ENCODE assay signal across 8 cellular contexts in genomic region chr2:160970052-160970846, GRCh38.
DNase-seq lines count a peak whose midpoint lies in the region; ATAC-seq, FAIRE-seq and TF ChIP-seq lines count a peak whose summit lies in the region.

No MANE protein-coding gene starts in this region.

- peak; percentile 81 for FAIRE-seq in HepG2 (lab: Jason Lieb, UNC)

- no peaks in the 10 kb centered on the region for H3K36me3 Mint-ChIP-seq in activated naive CD4-positive, alpha-beta T cell treated with anti-CD3 and anti-CD28 coated beads, Interleukin-2, amount 50 U/mL, for 72 hours

- H3K9me2 ChIP-seq in GM23248 (ENCODE audit: insufficient read depth) = no peaks in the 10 kb centered on the region

- CTCF ChIA-PET in HepG2 (lab: Yijun Ruan, JAX; ENCODE audit: low intra/inter-chr PET ratio, low total read pairs) = interaction anchor here (0.6 to 2.2 kb wide), 6 partner anchors 388 to 860 kb away, joined by 3 to 12 read pairs (median 5); no protein-coding TSS in a partner anchor

- no peaks in the 10 kb centered on the region for H3K9me3 Mint-ChIP-seq in activated naive CD4-positive, alpha-beta T cell treated with anti-CD3 and anti-CD28 coated beads, Interleukin-2, amount 50 U/mL, for 72 hours

- H3K9me3 ChIP-seq in GM23248 (ENCODE audit: low read depth) (no peaks in the 10 kb centered on the region), HepG2 (ENCODE audit: low read length) (no peaks in the 10 kb centered on the region), upper lobe of right lung (no peaks in the 10 kb centered on the region)

- intact Hi-C loops in HepG2 (cut with micrococcal nuclease; ENCODE audit: unreplicated experiment) = loop anchor here (1.0 to 10.0 kb wide), 8 partner anchors 275 to 860 kb away; partner anchors contain the start of gene RBMS1
- intact Hi-C loops in upper lobe of right lung (cut with DNase I) = no loop called here

- H3K36me3 ChIP-seq in GM23248 (ENCODE audit: low read depth) = no peaks in the 10 kb centered on the region
- H3K36me3 ChIP-seq in HepG2 (replicated peaks in 1 of 2; ENCODE audit: control insufficient read depth in 1 of 2, insufficient read depth in 2 of 2, low read length in 2 of 2) = no peaks in the 10 kb centered on the region
- no peaks in the 10 kb centered on the region for H3K36me3 ChIP-seq in upper lobe of right lung

- H3K79me2 ChIP-seq in GM23248 (ENCODE audit: insufficient read depth) (no peaks in the 10 kb centered on the region), HepG2 (ENCODE audit: insufficient read depth, low read length) (no peaks in the 10 kb centered on the region)

- H3K4me1 ChIP-seq in GM23248 (ENCODE audit: insufficient read depth) (peaks cover 20% of the 10 kb centered on the region), HepG2 (ENCODE audit: insufficient read depth, low read length) (no peaks in the 10 kb centered on the region), upper lobe of right lung (no peaks in the 10 kb centered on the region)

- H3K27ac ChIP-seq in GM23248 (peak overlapping the region; percentile 56), HepG2 (ENCODE audit: extremely low read length, insufficient read depth, low read length) (no peak overlapping the region), upper lobe of right lung (peak overlapping the region; percentile 73)

- no peaks in the 10 kb centered on the region for H4K20me1 ChIP-seq in GM23248 (ENCODE audit: insufficient read depth)
- no peaks in the 10 kb centered on the region for H4K20me1 ChIP-seq in HepG2 (ENCODE audit: insufficient read depth, low read length)

- 1 to 5% methylated on average over 3 of the region's 3 CpGs for WGBS in GM23248 (ENCODE audit: low coverage in 1 of 2, low lambda C conversion rate in 2 of 2, missing lambda C conversion rate in 2 of 2), 2 experiments
- under 1% methylated on average over 3 of the region's 3 CpGs for WGBS in HepG2 (ENCODE audit: low lambda C conversion rate)

- H3K27me3 ChIP-seq in GM23248 (replicated peaks; ENCODE audit: insufficient read depth) (no peaks in the 10 kb centered on the region), HepG2 (ENCODE audit: control insufficient read depth in 1 of 2, insufficient read depth in 2 of 2, low read length in 2 of 2) (no peaks in the 10 kb centered on the region; a peak in 2 of 5 replicates), upper lobe of right lung (no peaks in the 10 kb centered on the region)

- TF ChIP-seq POLR2A in HepG2 (IDR thresholded peaks at IDR 0.05; ENCODE audit: insufficient read depth in 1 of 2, low read depth in 2 of 2, low read length in 2 of 2) = no peak

- H3K4me3 ChIP-seq in GM23248 (peak overlapping the region; percentile 48), choroid plexus epithelial cell (ENCODE audit: low read depth, low read length) (peak overlapping the region; percentile 28), HepG2 (replicated peaks in 1 of 3; ENCODE audit: insufficient read depth in 1 of 3, low read depth in 2 of 3, low read length in 3 of 3) (peak overlapping the region; percentile 37 to 62 (median 61); a peak in 5 of 6 replicates), upper lobe of right lung (peak overlapping the region; percentile 23)

- in situ Hi-C loops in GM23248 (cut with MboI) = no loop called here
- in situ Hi-C loops in HepG2 (cut with HindIII; ENCODE audit: extremely low pct_ligation_motif_present, low pct_unique_long_range_greater_than_20kb) = loop anchor here (25.0 kb wide), 1 partner anchor 708 kb away; no protein-coding TSS in a partner anchor

- no TSS peak for BruUV-seq in HepG2 (replicated peaks; lab: Mats Ljungman, UMichigan)

- H3K4me2 ChIP-seq in GM23248 (ENCODE audit: unreplicated experiment) = peak overlapping the region; percentile 79
- H3K4me2 ChIP-seq in HepG2 (ENCODE audit: low read depth, low read length) = peak overlapping the region; percentile 75

- POLR2A ChIA-PET in HepG2 (lab: Yijun Ruan, JAX) = interaction anchor here (0.7 to 1.4 kb wide), 2 partner anchors 339 to 700 kb away, joined by 3 read pairs; no protein-coding TSS in a partner anchor

- H3K27ac Mint-ChIP-seq in activated naive CD4-positive, alpha-beta T cell treated with anti-CD3 and anti-CD28 coated beads, Interleukin-2, amount 50 U/mL, for 72 hours = no peak overlapping the region

- TF ChIP-seq CTCF in choroid plexus epithelial cell (conservative IDR thresholded peaks at IDR 0.05; ENCODE audit: low read depth, low read length) = peak; percentile 82
- peak; percentile 82 for TF ChIP-seq CTCF in HepG2 (CRISPR knock-in tag; IDR thresholded peaks at IDR 0.05)
- TF ChIP-seq CTCF in upper lobe of right lung (IDR thresholded peaks at IDR 0.05) = peak; percentile 70

- 0 out of 4 replicates have a peak, but pooled peaks of 1 of the 2 experiments have one; percentile 33 for TF ChIP-seq EP300 in HepG2 (IDR thresholded peaks at IDR 0.05; ENCODE audit: low read depth in 2 of 2, low read length in 2 of 2)
- TF ChIP-seq EP300 in HepG2 (CRISPR knock-in tag; IDR thresholded peaks at IDR 0.05; ENCODE audit: borderline replicate concordance) = no peak

- peak overlapping the region; percentile 82 for H2AFZ ChIP-seq in GM23248
- peak overlapping the region; percentile 94 for H2AFZ ChIP-seq in HepG2 (ENCODE audit: low read length)

- H3F3A ChIP-seq in GM23248 (ENCODE audit: insufficient read depth) = peaks cover 13% of the 10 kb centered on the region; the same call in 1 of the 2 replicates

- H3K9ac ChIP-seq in GM23248 (peak overlapping the region; percentile 53), HepG2 (ENCODE audit: insufficient read depth, low read depth, low read length) (peak overlapping the region; percentile 21)

- ATAC-seq in HepG2 (peak; percentile 85), upper lobe of right lung (peak; percentile 84), GM21619 (IDR thresholded peaks at IDR 0.05; ENCODE audit: unreplicated experiment) (no peak)
- no peak for ATAC-seq in activated naive CD4-positive, alpha-beta T cell treated with anti-CD3 and anti-CD28 coated beads, Interleukin-2, amount 50 U/mL, for 72 hours

- TF ChIP-seq RAD21 in HepG2 (CRISPR knock-in tag; IDR thresholded peaks at IDR 0.05) = peak; percentile 87

- DNase-seq in AG08396 (ENCODE audit: low spot score) (peak; percentile 53), GM23248 (peak; percentile 82), NCI-H526 treated with DMSO at 0.1 percent for 48 hours (lab: John Stamatoyannopoulos, UW) (peak; percentile 33), choroid plexus epithelial cell (ENCODE audit: low read depth) (peak; percentile 92), HepG2 (ENCODE audit: low spot score) (peak; percentile 80), upper lobe of right lung (no peak)
- no peak for DNase-seq in activated naive CD4-positive, alpha-beta T cell treated with anti-CD3 and anti-CD28 coated beads, Interleukin-2, amount 50 U/mL, for 72 hours (ENCODE audit: low spot score in 2 of 2)

TF ChIP-seq in HepG2, 621 proteins besides CTCF, POLR2A, EP300 and RAD21 (continues in another document):
- TF ChIP-seq MXI1 (IDR thresholded peaks at IDR 0.05; ENCODE audit: borderline replicate concordance, low read depth, low read length) = 0 out of 3 replicates have a peak, but pooled peaks have one; percentile 16
- TF ChIP-seq NR2F6 (IDR thresholded peaks at IDR 0.05) = 0 out of 2 replicates have a peak, but pooled peaks have one; percentile 11
- no peak for TF ChIP-seq NR2F6 (CRISPR knock-in tag; IDR thresholded peaks at IDR 0.05)
- 0 out of 2 replicates have a peak, but pooled peaks have one; percentile 38 for TF ChIP-seq ZNF670 (CRISPR knock-in tag; IDR thresholded peaks at IDR 0.05; ENCODE audit: borderline replicate concordance)
- no peak for TF ChIP-seq TIGD3 (CRISPR knock-in tag; IDR thresholded peaks at IDR 0.05; ENCODE audit: borderline replicate concordance)
- 0 out of 2 replicates have a peak, but pooled peaks have one; percentile 29 for TF ChIP-seq MIER3 (CRISPR knock-in tag; IDR thresholded peaks at IDR 0.05; ENCODE audit: borderline replicate concordance)
- peak; percentile 49 for TF ChIP-seq PAXIP1 (CRISPR knock-in tag; conservative IDR thresholded peaks at IDR 0.05)

Comparison
In these comparisons a context has a peak if more than half of its experiments do, and no peak if none do; other contexts are left out.
1. DNase-seq: peak in AG08396 (single experiment), GM23248 (single experiment), NCI-H526 treated with DMSO at 0.1 percent for 48 hours (single experiment), choroid plexus epithelial cell (single experiment) and HepG2 (single experiment); none in upper lobe of right lung (single experiment) and activated naive CD4-positive, alpha-beta T cell treated with anti-CD3 and anti-CD28 coated beads, Interleukin-2, amount 50 U/mL, for 72 hours (0 of 2).
2. ATAC-seq: peak in HepG2 (single experiment) and upper lobe of right lung (single experiment); none in activated naive CD4-positive, alpha-beta T cell treated with anti-CD3 and anti-CD28 coated beads, Interleukin-2, amount 50 U/mL, for 72 hours (0 of 2) and GM21619 (single experiment).
3. Peak in every context shown above with its lines, with median percentiles within 50 percentile points of each other: H3K4me3 ChIP-seq and CTCF ChIP-seq.